Comparison of ENCODE assay signal across 17 cellular contexts in genomic region chr5:43840424-43841232, GRCh38.
DNase-seq lines count a peak whose midpoint lies in the region; ATAC-seq and TF ChIP-seq lines count a peak whose summit lies in the region.
"Had no signal": no experiment of that assay in that cellular context is flagged by ENCODE, and none has a peak within 500 bp of the region (broad histone marks: within the 10 kb centered on the region; RNA-seq: fewer than 3 reads in every experiment).

No MANE protein-coding gene starts in this region.

- TF ChIP-seq CTCF in right atrium auricular region (IDR thresholded peaks at IDR 0.05): no peak
- no peak for TF ChIP-seq CTCF in cardiac fibroblast (IDR thresholded peaks at IDR 0.05; ENCODE audit: low read depth, low read length)
- no peak for TF ChIP-seq CTCF in GM20000 (IDR thresholded peaks at IDR 0.05; ENCODE audit: extremely low read depth, missing control alignments)

- ATAC-seq in Right ventricle myocardium superior (ENCODE audit: poor library complexity) (peak; percentile 65), HG02852 (IDR thresholded peaks at IDR 0.05; ENCODE audit: unreplicated experiment) (no peak)
- ATAC-seq: HCT116 had no signal

- DNase-seq in Right ventricle myocardium superior (peak; percentile 36), right atrium auricular region (ENCODE audit: low spot score) (no peak), cardiac fibroblast (ENCODE audit: low read depth in 2 of 2) (peak; percentile 12 to 22), left kidney (ENCODE audit: low read depth, low spot score) (peak; percentile 1), DMS114 treated with DMSO at 0.1 percent for 48 hours (lab: John Stamatoyannopoulos, UW; ENCODE audit: unreplicated experiment) (no peak), GM20000 (ENCODE audit: low spot score) (no peak), H7 (no peak)
- DNase-seq: COR-L47, DMS153, NCI-H1105, NCI-H1694 treated with DMSO at 0.1 percent for 48 hours, NCI-H2107, NCI-H2227 treated with DMSO at 0.1 percent for 48 hours, NCI-H524 treated with DMSO at 0.1 percent for 48 hours, SK-N-SH had no signal

- no peak overlapping the region for H3K27ac ChIP-seq in right atrium auricular region

- no peaks in the 10 kb centered on the region for H3K9me3 ChIP-seq in right atrium auricular region
- H3K9me3 ChIP-seq: SK-N-SH had no signal

- no peaks in the 10 kb centered on the region for H3K4me1 ChIP-seq in right atrium auricular region

- H3K36me3 ChIP-seq in right atrium auricular region (no peaks in the 10 kb centered on the region), H7 (replicated peaks; ENCODE audit: control insufficient read depth, insufficient read depth, low read length) (no peaks in the 10 kb centered on the region)

- H3K27me3 ChIP-seq in right atrium auricular region (no peaks in the 10 kb centered on the region), H7 (ENCODE audit: control insufficient read depth, insufficient read depth, low read length) (no peaks in the 10 kb centered on the region)

- intact Hi-C loops in Right ventricle myocardium superior (cut with DNase I): no loop called here

- H3K4me3 ChIP-seq in right atrium auricular region (no peak overlapping the region), cardiac fibroblast (replicated peaks in 1 of 2; ENCODE audit: low read depth in 2 of 2, low read length in 2 of 2) (no peak overlapping the region), H7 (ENCODE audit: insufficient read depth, low read depth, low read length) (no peak overlapping the region)

Comparison
In these comparisons a context has a peak if more than half of its experiments do, and no peak if none do; other contexts are left out.
1. DNase-seq: peak in Right ventricle myocardium superior (single experiment), cardiac fibroblast (2 of 2) and left kidney (single experiment); none in right atrium auricular region (single experiment), DMS114 treated with DMSO at 0.1 percent for 48 hours (single experiment), GM20000 (single experiment) and H7 (single experiment).